In the genomic region with DNA sequence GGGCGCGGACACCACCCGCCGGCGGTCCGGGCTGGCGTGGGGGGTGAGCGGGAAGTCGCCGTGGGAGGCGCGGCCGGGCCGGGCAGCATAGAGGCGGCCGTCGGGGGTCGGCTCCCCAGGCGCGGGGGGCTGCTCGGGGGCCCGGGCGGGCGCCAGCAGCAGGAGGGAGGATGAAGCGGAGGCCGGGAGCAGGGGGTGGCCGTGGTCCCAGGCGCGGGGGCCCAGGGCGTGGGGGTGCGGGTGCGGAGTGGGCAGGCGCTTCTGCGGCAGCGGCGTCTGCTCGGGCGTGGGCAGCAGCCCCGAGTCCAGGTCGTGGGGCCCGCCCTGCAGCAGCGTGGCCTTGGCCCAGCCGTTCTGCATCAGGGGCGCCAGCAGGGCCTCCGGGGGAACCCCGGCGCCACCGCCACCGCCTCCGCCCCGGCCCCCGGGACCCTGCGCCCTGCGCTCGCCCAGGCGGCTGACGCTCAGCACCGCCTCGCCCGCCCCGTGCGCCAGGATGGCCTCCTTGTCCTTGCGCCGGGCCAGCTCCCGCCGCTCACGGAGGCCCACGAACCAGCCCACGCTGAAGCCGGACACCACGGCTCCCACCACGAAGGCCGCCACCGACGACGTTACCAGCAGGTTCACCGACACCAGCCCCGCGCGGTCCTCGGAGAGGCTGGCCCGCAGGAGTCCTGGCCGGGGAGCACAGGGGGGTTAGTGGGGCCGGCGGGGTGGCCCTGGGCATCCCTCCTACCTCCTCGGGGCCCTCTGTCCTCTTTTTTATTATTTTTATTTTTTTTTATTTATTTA, we compare ENCODE assay signal across 23 cellular contexts.
"Had no signal": no experiment of that assay in that cellular context is flagged by ENCODE, and none has a peak within 500 bp of the region (broad histone marks: within the 10 kb centered on the region; RNA-seq: fewer than 3 reads in every experiment).

No MANE protein-coding gene starts in this region.

- H3K27me3 Mint-ChIP-seq: progenitor cell of endocrine pancreas had no signal

- ATAC-seq: foreskin keratinocyte; left colon; left ventricle myocardium superior; pancreas; right cardiac atrium; stimulated activated effector memory CD8-positive, alpha-beta T cell treated with anti-CD3 and anti-CD28 coated beads, Interleukin-12 subunit alpha, Interleukin-12 subunit beta, amount 100 ng/mL, for 72 hours had no signal

- H3K9ac ChIP-seq: neural progenitor cell had no signal

- H3K27me3 ChIP-seq: neural progenitor cell, pancreas had no signal

- H3K9me3 ChIP-seq: pancreas, transverse colon had no signal

- H3K36me3 Mint-ChIP-seq: natural killer cell treated with Interleukin-12 subunit alpha and Interleukin-12 subunit beta and Interleukin-15 and Interleukin-18, amount 100 ng/mL, for 72 hours; stimulated activated effector memory CD8-positive, alpha-beta T cell treated with anti-CD3 and anti-CD28 coated beads, Interleukin-12 subunit alpha, Interleukin-12 subunit beta, amount 100 ng/mL, for 72 hours had no signal

- H3K4me3 ChIP-seq: lung, neural progenitor cell, pancreas, smooth muscle cell, thoracic aorta had no signal

- H3K27ac Mint-ChIP-seq: natural killer cell treated with Interleukin-12 subunit alpha and Interleukin-12 subunit beta and Interleukin-15 and Interleukin-18, amount 100 ng/mL, for 72 hours; neural progenitor cell; progenitor cell of endocrine pancreas; stimulated activated effector memory CD8-positive, alpha-beta T cell treated with anti-CD3 and anti-CD28 coated beads, Interleukin-12 subunit alpha, Interleukin-12 subunit beta, amount 100 ng/mL, for 72 hours had no signal

- H3K4me2 ChIP-seq: neural progenitor cell, smooth muscle cell had no signal

- H3K36me3 ChIP-seq: neural progenitor cell, pancreas, thoracic aorta, transverse colon had no signal

- H3K4me3 Mint-ChIP-seq: natural killer cell treated with Interleukin-12 subunit alpha and Interleukin-12 subunit beta and Interleukin-15 and Interleukin-18, amount 100 ng/mL, for 72 hours; stimulated activated effector memory CD8-positive, alpha-beta T cell treated with anti-CD3 and anti-CD28 coated beads, Interleukin-12 subunit alpha, Interleukin-12 subunit beta, amount 100 ng/mL, for 72 hours had no signal

- H3K4me1 Mint-ChIP-seq: neural progenitor cell had no signal

- H3K4me1 ChIP-seq: foreskin keratinocyte, neural progenitor cell, transverse colon had no signal

- H3K27ac ChIP-seq: foreskin keratinocyte, neural progenitor cell, pancreas, thoracic aorta, transverse colon had no signal

- H3K9me3 Mint-ChIP-seq: natural killer cell treated with Interleukin-12 subunit alpha and Interleukin-12 subunit beta and Interleukin-15 and Interleukin-18, amount 100 ng/mL, for 72 hours; neural progenitor cell; stimulated activated effector memory CD8-positive, alpha-beta T cell treated with anti-CD3 and anti-CD28 coated beads, Interleukin-12 subunit alpha, Interleukin-12 subunit beta, amount 100 ng/mL, for 72 hours had no signal

- DNase-seq: dermis blood vessel endothelial cell; erythroblast; foreskin keratinocyte; hippocampal formation; left colon; left ventricle myocardium superior; mesenchymal stem cell; midbrain; occipital lobe; right cardiac atrium; stimulated activated CD4-positive, alpha-beta T cell treated with anti-CD3 and anti-CD28 coated beads, Interleukin-4, amount 100 ng/mL, for 1 hour; stimulated activated CD8-positive, alpha-beta memory T cell treated with anti-CD3 and anti-CD28 coated beads, Interleukin-4, amount 100 ng/mL, for 48 hours; stomach; substantia nigra; transverse colon had no signal
